In the genomic region with DNA sequence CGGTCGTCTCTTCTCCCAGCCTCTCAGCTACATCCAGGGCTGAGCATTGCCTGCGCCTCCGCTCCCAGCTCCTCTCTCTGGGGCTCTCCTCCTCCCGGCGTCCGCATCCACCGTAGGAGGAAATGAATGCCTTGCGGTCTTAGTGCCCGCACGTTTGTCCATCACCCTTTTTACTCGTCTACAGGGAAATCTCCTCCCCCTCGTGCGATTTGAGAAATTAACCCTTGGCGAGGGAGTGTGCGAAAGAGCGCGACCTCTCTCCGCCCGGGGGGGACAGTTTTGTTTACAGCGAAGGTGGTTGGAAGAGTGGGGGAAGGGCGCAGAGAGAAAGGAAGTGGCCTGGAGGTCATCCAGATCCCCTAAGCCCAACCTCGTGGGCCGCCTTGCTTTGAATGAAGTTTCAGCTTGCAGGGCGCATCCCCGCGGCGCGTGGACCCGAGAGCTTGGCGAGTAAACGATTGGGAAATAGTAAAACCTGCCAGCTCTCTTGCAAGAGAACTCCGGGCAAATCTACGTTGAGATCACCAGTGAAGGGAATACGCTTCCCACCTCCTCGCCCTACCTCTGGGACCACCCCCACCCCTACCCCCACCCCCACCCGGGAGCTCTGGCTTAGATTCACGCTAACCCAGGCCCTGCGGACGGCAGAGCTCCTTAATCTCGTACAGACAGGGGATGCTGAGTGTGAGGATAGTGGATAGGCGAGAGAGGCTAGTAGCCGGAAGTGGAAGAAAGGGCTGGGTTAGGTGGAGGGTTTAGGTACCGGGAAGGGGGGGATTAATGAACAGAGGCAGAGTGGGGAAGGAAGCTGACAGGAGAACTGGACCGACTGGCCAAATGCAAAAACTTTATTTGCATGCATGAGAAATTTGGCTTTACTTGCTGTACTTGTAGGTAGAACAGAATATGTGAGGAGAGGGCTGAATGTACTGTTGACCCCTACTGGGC, we compare ENCODE assay signal across 8 cellular contexts. TPM values are rescaled to one million over a fixed set of nuclear protein-coding genes. Genes with fewer than 3 reads are reported as not detected.
A peak's percentile ranks its signal among the peaks of the same experiment; 100 is the strongest.
DNase-seq lines count a peak whose midpoint lies in the region; ATAC-seq and TF ChIP-seq lines count a peak whose summit lies in the region.

A gene with protein sequence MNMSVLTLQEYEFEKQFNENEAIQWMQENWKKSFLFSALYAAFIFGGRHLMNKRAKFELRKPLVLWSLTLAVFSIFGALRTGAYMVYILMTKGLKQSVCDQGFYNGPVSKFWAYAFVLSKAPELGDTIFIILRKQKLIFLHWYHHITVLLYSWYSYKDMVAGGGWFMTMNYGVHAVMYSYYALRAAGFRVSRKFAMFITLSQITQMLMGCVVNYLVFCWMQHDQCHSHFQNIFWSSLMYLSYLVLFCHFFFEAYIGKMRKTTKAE (minus strand): TSS at position 144 of the 948 bp plus-strand sequence. CDS start 280 bp downstream, outside the sequence.

- H3K9me3 Mint-ChIP-seq in CD4-positive, alpha-beta T cell = no peaks in the 10 kb centered on the region

- no peaks in the 10 kb centered on the region for H3K9me3 ChIP-seq in CD4-positive, alpha-beta T cell (ENCODE audit: control insufficient read depth, low read length)

- H3K27me3 ChIP-seq in CD4-positive, alpha-beta T cell (ENCODE audit: control insufficient read depth, insufficient read depth, low read length) = no peaks in the 10 kb centered on the region
- no peaks in the 10 kb centered on the region for H3K27me3 ChIP-seq in kidney epithelial cell (ENCODE audit: control insufficient read depth, insufficient read depth, low read length)

- TF ChIP-seq CTCF in CD4-positive, alpha-beta T cell (IDR thresholded peaks at IDR 0.05) = no peak
- TF ChIP-seq CTCF in choroid plexus epithelial cell (conservative IDR thresholded peaks at IDR 0.05; ENCODE audit: low read depth, low read length) = no peak
- TF ChIP-seq CTCF in kidney epithelial cell (IDR thresholded peaks at IDR 0.05; ENCODE audit: insufficient read depth, low read length, poor library complexity, severe bottlenecking) = no peak

- CTCF ChIA-PET in CD4-positive, alpha-beta T cell (lab: Charles Lee) = interaction anchor here (1.0 kb wide), 1 partner anchor 149 kb away, joined by 3 read pairs; no protein-coding TSS in a partner anchor

- H3K36me3 ChIP-seq in kidney epithelial cell (ENCODE audit: control insufficient read depth, insufficient read depth, low read length) = no peaks in the 10 kb centered on the region

- no peaks in the 10 kb centered on the region for H3K27me3 Mint-ChIP-seq in CD4-positive, alpha-beta T cell

- POLR2A ChIA-PET in CD4-positive, alpha-beta T cell (lab: Charles Lee) = interaction anchor here (1.2 to 1.7 kb wide), 2 partner anchors 34 to 1579 kb away, joined by 4 read pairs; a partner anchor contains a TSS

- peak in 7 of 10 experiments; percentile 2 to 35 (median 6) for DNase-seq in CD4-positive, alpha-beta T cell
- DNase-seq in NCI-H1694 (lab: John Stamatoyannopoulos, UW) (peak; percentile 14), UCSD-AML1 (lab: John Stamatoyannopoulos, UW; ENCODE audit: unreplicated experiment) (peak; percentile 77), choroid plexus epithelial cell (ENCODE audit: low read depth) (peak; percentile 91), kidney epithelial cell (ENCODE audit: low read depth) (no peak)
- peak; percentile 5 to 24 for DNase-seq in stimulated activated CD4-positive, alpha-beta T cell treated with anti-CD3 and anti-CD28 coated beads, Interleukin-12 subunit alpha, Interleukin-12 subunit beta, amount 100 ng/mL, for 24 hours (ENCODE audit: low read depth in 2 of 2)

- H3K4me1 Mint-ChIP-seq in CD4-positive, alpha-beta T cell (ENCODE audit: low read depth) = peaks cover 39% of the 10 kb centered on the region

- H3K27ac ChIP-seq in CD4-positive, alpha-beta T cell (ENCODE audit: low read depth, low read length) = peak within 1 kb of the TSS; percentile 72

- no peak for ATAC-seq in CD4-positive, alpha-beta T cell (ENCODE audit: poor library complexity)
- peak; percentile 20 for ATAC-seq in GM21529 (IDR thresholded peaks at IDR 0.05; ENCODE audit: unreplicated experiment)
- ATAC-seq in HG03521 (IDR thresholded peaks at IDR 0.05; ENCODE audit: unreplicated experiment) = no peak

- peaks cover 22% of the 10 kb centered on the region for H3K36me3 Mint-ChIP-seq in CD4-positive, alpha-beta T cell (ENCODE audit: low read depth)

- H3K4me3 Mint-ChIP-seq in CD4-positive, alpha-beta T cell = peak within 1 kb of the TSS; percentile 100

- H3K4me3 ChIP-seq in choroid plexus epithelial cell (ENCODE audit: low read depth, low read length) (peak within 1 kb of the TSS; percentile 86), kidney epithelial cell (ENCODE audit: low read depth, low read length) (peak within 1 kb of the TSS; percentile 61)

- intact Hi-C loops in CD4-positive, alpha-beta T cell (cut with DNase I, micrococcal nuclease) = loop anchor here in 1 of 2 experiments (5.0 to 10.0 kb wide), 2 partner anchors 384 to 771 kb away; a partner anchor contains a TSS

- H3K27ac Mint-ChIP-seq in CD4-positive, alpha-beta T cell = peak within 1 kb of the TSS; percentile 83

RNA-seq across cellular contexts. Expression of the gene that starts here (rescaled TPM):
- total RNA-seq in CD4-positive, alpha-beta T cell = 1 to 10 TPM; 1.6 to 2.9 TPM
- total RNA-seq in kidney epithelial cell = 21.6 and 22.9 TPM in 2 replicates
